In the genomic region with DNA sequence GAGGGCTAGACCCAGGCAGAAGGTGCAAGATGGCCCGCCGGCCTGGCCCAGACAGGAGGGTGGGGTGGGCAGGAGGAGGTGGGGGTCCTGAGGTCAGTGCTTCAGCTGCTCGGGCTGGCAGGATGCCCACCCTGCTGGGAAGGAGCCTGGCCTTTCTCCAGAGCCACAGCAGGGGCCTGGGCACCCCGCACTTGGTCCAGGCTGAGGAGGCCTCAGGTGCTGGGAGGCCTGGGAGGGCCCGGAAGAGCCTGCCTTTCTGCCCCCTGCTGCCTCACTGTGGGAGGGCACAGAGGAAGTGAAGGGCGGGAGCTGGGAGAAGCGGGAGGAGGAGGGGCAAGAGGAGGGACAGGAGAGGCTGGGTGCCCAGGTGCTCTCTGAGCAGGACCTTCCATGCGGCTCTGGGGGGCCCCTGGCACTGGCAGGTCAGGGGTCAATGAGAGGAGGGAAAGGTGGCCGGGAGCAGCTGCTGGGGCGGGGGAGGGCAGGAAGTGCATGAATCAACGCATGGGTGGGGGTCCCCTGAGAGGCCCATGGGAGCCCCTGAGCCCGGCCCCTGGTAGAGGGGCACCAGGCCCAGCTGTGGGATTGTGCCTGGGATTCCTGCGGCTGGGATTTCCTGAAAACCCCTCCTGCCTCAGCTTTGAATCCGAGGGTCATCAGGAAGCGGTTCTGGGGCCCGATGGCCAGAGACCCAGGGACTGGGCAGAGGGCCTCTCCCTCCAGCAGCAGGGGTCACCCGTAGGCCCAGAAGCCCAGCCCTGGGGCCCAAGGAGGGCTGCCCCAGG, we compare ENCODE assay signal across 1 cellular context.
TF ChIP-seq lines count a peak whose summit lies in the region.

No MANE protein-coding gene starts in this region.

TF ChIP-seq in HepG2, 621 proteins besides CTCF, POLR2A, EP300 and RAD21 (continued from another document):
- peak; percentile 73; the same call in 1 of the 2 replicates for TF ChIP-seq SP5 (CRISPR knock-in tag; IDR thresholded peaks at IDR 0.05; ENCODE audit: borderline replicate concordance, low read depth)
- TF ChIP-seq ETV5 (CRISPR knock-in tag; IDR thresholded peaks at IDR 0.05; ENCODE audit: borderline replicate concordance): peak; percentile 88
- peak; percentile 88 for TF ChIP-seq ELF1 (CRISPR knock-in tag; IDR thresholded peaks at IDR 0.05)
- TF ChIP-seq POLR2G (IDR thresholded peaks at IDR 0.05; ENCODE audit: low read depth, low read length): peak; percentile 49
- TF ChIP-seq, protein P1, sequence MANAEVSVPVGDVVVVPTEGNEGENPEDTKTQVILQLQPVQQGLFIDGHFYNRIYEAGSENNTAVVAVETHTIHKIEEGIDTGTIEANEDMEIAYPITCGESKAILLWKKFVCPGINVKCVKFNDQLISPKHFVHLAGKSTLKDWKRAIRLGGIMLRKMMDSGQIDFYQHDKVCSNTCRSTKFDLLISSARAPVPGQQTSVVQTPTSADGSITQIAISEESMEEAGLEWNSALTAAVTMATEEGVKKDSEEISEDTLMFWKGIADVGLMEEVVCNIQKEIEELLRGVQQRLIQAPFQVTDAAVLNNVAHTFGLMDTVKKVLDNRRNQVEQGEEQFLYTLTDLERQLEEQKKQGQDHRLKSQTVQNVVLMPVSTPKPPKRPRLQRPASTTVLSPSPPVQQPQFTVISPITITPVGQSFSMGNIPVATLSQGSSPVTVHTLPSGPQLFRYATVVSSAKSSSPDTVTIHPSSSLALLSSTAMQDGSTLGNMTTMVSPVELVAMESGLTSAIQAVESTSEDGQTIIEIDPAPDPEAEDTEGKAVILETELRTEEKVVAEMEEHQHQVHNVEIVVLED (CRISPR knock-in tag; IDR thresholded peaks at IDR 0.05; ENCODE audit: borderline replicate concordance): no peak
- TF ChIP-seq ZFP37 (CRISPR knock-in tag; IDR thresholded peaks at IDR 0.05; ENCODE audit: borderline replicate concordance): peak; percentile 17; the same call in 1 of the 2 replicates
- TF ChIP-seq ZFY (CRISPR knock-in tag; IDR thresholded peaks at IDR 0.05): peak; percentile 74
- peak; percentile 39; the same call in 1 of the 2 replicates for TF ChIP-seq GABPA (IDR thresholded peaks at IDR 0.05; ENCODE audit: low read depth, low read length)
- peak; percentile 77 for TF ChIP-seq GABPA (CRISPR knock-in tag; IDR thresholded peaks at IDR 0.05; ENCODE audit: low read depth)
- TF ChIP-seq SALL1 (CRISPR knock-in tag; IDR thresholded peaks at IDR 0.05): peak; percentile 27; the same call in 1 of the 2 replicates
- TF ChIP-seq, protein P2, sequence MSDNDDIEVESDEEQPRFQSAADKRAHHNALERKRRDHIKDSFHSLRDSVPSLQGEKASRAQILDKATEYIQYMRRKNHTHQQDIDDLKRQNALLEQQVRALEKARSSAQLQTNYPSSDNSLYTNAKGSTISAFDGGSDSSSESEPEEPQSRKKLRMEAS (IDR thresholded peaks at IDR 0.05): peak; percentile 51; the same call in 1 of the 2 replicates
- TF ChIP-seq, protein P3, sequence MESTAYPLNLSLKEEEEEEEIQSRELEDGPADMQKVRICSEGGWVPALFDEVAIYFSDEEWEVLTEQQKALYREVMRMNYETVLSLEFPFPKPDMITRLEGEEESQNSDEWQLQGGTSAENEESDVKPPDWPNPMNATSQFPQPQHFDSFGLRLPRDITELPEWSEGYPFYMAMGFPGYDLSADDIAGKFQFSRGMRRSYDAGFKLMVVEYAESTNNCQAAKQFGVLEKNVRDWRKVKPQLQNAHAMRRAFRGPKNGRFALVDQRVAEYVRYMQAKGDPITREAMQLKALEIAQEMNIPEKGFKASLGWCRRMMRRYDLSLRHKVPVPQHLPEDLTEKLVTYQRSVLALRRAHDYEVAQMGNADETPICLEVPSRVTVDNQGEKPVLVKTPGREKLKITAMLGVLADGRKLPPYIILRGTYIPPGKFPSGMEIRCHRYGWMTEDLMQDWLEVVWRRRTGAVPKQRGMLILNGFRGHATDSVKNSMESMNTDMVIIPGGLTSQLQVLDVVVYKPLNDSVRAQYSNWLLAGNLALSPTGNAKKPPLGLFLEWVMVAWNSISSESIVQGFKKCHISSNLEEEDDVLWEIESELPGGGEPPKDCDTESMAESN (CRISPR knock-in tag; conservative IDR thresholded peaks at IDR 0.05): peak; percentile 78; the same call in 1 of the 2 replicates
- no peak for TF ChIP-seq SNAI1 (CRISPR knock-in tag; IDR thresholded peaks at IDR 0.05; ENCODE audit: borderline replicate concordance)
TF ChIP-seq in HepG2: peak in this region for 80.
